Comparison of ENCODE assay signal across 12 cellular contexts in genomic region chr2:100106460-100106859, GRCh38. TPM values are rescaled to one million over a fixed set of nuclear protein-coding genes. Genes with fewer than 3 reads are reported as not detected.
DNase-seq lines count a peak whose midpoint lies in the region; ATAC-seq and TF ChIP-seq lines count a peak whose summit lies in the region.
"Had no signal": no experiment of that assay in that cellular context is flagged by ENCODE, and none has a peak within 500 bp of the region (broad histone marks: within the 10 kb centered on the region; RNA-seq: fewer than 3 reads in every experiment).

No MANE protein-coding gene starts in this region.

- H3K4me1 Mint-ChIP-seq in GM23338 = peaks cover 23% of the 10 kb centered on the region
- H3K4me1 Mint-ChIP-seq in natural killer cell treated with Interleukin-12 subunit alpha and Interleukin-12 subunit beta and Interleukin-15 and Interleukin-18, amount 100 ng/mL, for 72 hours (ENCODE audit: low read depth in 2 of 2) = peaks cover 0 to 3% of the 10 kb centered on the region in 2 donors

- peak overlapping the region; percentile 79 for H3K4me3 ChIP-seq in GM23338
- H3K4me3 ChIP-seq in iPS DF 6.9 (ENCODE audit: low read length) = peak overlapping the region; percentile 21; the same call in 1 of the 2 replicates
- H3K4me3 ChIP-seq: skin epidermis had no signal

- peaks cover 50% of the 10 kb centered on the region for H3K27me3 Mint-ChIP-seq in GM23338 (ENCODE audit: insufficient read depth, low read depth, poor library complexity)
- peaks cover 28 to 32% of the 10 kb centered on the region in 2 donors for H3K27me3 Mint-ChIP-seq in natural killer cell treated with Interleukin-12 subunit alpha and Interleukin-12 subunit beta and Interleukin-15 and Interleukin-18, amount 100 ng/mL, for 72 hours

- no peak for TF ChIP-seq CTCF in GM23338 (conservative IDR thresholded peaks at IDR 0.05; ENCODE audit: low read depth in 2 of 2)

- H4K20me1 ChIP-seq in GM23338 (replicated peaks; ENCODE audit: insufficient read depth) = no peaks in the 10 kb centered on the region

- H3K4me1 ChIP-seq in GM23338 (ENCODE audit: insufficient read depth) (peaks cover 18% of the 10 kb centered on the region), iPS DF 6.9 (ENCODE audit: control insufficient read depth, insufficient read depth, low read length) (peaks cover 2% of the 10 kb centered on the region)

- DNase-seq in GM23338 (ENCODE audit: low spot score) = peak; percentile 70
- peak; percentile 50 for DNase-seq in NCI-H345 treated with DMSO at 0.1 percent for 48 hours (lab: John Stamatoyannopoulos, UW; ENCODE audit: unreplicated experiment)
- DNase-seq in iPS DF 6.9 (ENCODE audit: low read depth, low spot score) = no peak
- peak; percentile 52 for DNase-seq in retina
- DNase-seq in NCI-H82 (lab: John Stamatoyannopoulos, UW) = no peak
- DNase-seq in natural killer cell treated with Interleukin-12 subunit alpha and Interleukin-12 subunit beta and Interleukin-15 and Interleukin-18, amount 100 ng/mL, for 72 hours (ENCODE audit: low spot score) = no peak
- DNase-seq: amniotic stem cell, Calu3, NCI-H524 treated with DMSO at 0.1 percent for 48 hours had no signal

- no peaks in the 10 kb centered on the region for H3K9me2 ChIP-seq in GM23338 (ENCODE audit: insufficient read depth)

- no peaks in the 10 kb centered on the region for H3K9me3 Mint-ChIP-seq in GM23338
- H3K9me3 Mint-ChIP-seq in natural killer cell treated with Interleukin-12 subunit alpha and Interleukin-12 subunit beta and Interleukin-15 and Interleukin-18, amount 100 ng/mL, for 72 hours = no peaks in the 10 kb centered on the region

- H3K9me3 ChIP-seq in iPS DF 6.9 (ENCODE audit: control insufficient read depth, insufficient read depth, low read length) = no peaks in the 10 kb centered on the region

- ATAC-seq in GM23338 (peak; percentile 50), HG03045 (IDR thresholded peaks at IDR 0.05; ENCODE audit: unreplicated experiment) (no peak), HG03095 (IDR thresholded peaks at IDR 0.05; ENCODE audit: unreplicated experiment) (no peak)
- no peak for ATAC-seq in natural killer cell treated with Interleukin-12 subunit alpha and Interleukin-12 subunit beta and Interleukin-15 and Interleukin-18, amount 100 ng/mL, for 72 hours

- peak overlapping the region; percentile 5 for H2AFZ ChIP-seq in GM23338

- H3K36me3 ChIP-seq in GM23338 (ENCODE audit: insufficient read depth) = no peaks in the 10 kb centered on the region
- H3K36me3 ChIP-seq in iPS DF 6.9 (ENCODE audit: control insufficient read depth, insufficient read depth, low read length) = no peaks in the 10 kb centered on the region

- no peaks in the 10 kb centered on the region; the same call in 2 of the 3 replicates for H3K36me3 Mint-ChIP-seq in GM23338 (ENCODE audit: low read depth)
- H3K36me3 Mint-ChIP-seq in natural killer cell treated with Interleukin-12 subunit alpha and Interleukin-12 subunit beta and Interleukin-15 and Interleukin-18, amount 100 ng/mL, for 72 hours = no peaks in the 10 kb centered on the region

- peak overlapping the region; percentile 82 for H3K4me3 Mint-ChIP-seq in GM23338
- no peak overlapping the region for H3K4me3 Mint-ChIP-seq in natural killer cell treated with Interleukin-12 subunit alpha and Interleukin-12 subunit beta and Interleukin-15 and Interleukin-18, amount 100 ng/mL, for 72 hours

- no peak overlapping the region for H3K27ac ChIP-seq in GM23338 (ENCODE audit: low read depth)
- no peak overlapping the region for H3K27ac ChIP-seq in iPS DF 6.9 (ENCODE audit: low read length)
- H3K27ac ChIP-seq: skin epidermis had no signal

- H3F3A ChIP-seq in GM23338 (replicated peaks; ENCODE audit: low read depth) = no peaks in the 10 kb centered on the region

- H3K79me2 ChIP-seq in GM23338 (replicated peaks; ENCODE audit: insufficient read depth) = no peaks in the 10 kb centered on the region

- peak overlapping the region; percentile 81 for H3K4me2 ChIP-seq in GM23338

- H3K27ac Mint-ChIP-seq in GM23338 = no peak overlapping the region
- H3K27ac Mint-ChIP-seq in natural killer cell treated with Interleukin-12 subunit alpha and Interleukin-12 subunit beta and Interleukin-15 and Interleukin-18, amount 100 ng/mL, for 72 hours = no peak overlapping the region

- WGBS in iPS DF 6.9 (ENCODE audit: insufficient coverage, insufficient read length) = no CpG with 5 or more reads among the region's 9 CpGs

- H3K27me3 ChIP-seq in GM23338 (ENCODE audit: insufficient read depth) (peaks cover 79% of the 10 kb centered on the region), iPS DF 6.9 (ENCODE audit: control insufficient read depth, insufficient read depth, low read length) (peaks cover 19% of the 10 kb centered on the region)

TF ChIP-seq in GM23338, 12 proteins besides CTCF, POLR2A, EP300 and RAD21 (continues in another document):
- TF ChIP-seq CREB1 (CRISPR knock-in tag; IDR thresholded peaks at IDR 0.05; ENCODE audit: low read depth) (no peak), REST (IDR thresholded peaks at IDR 0.05; ENCODE audit: unreplicated experiment) (no peak)

RNA-seq across cellular contexts. Expression of gene AFF3, which starts 35.9 kb away (rescaled TPM):
- 1.4 and 5.9 TPM in 2 replicates for total RNA-seq in GM23338 (2014; rRNA removed; shearing (Covaris generic))
- 0.73 and 1.5 TPM in 2 replicates for polyA plus RNA-seq in GM23338 (2016; fragmentation: Nextera tagmentation; extraction: Ambion mirVana)
- total RNA-seq in natural killer cell treated with Interleukin-12 subunit alpha and Interleukin-12 subunit beta and Interleukin-15 and Interleukin-18, amount 100 ng/mL, for 72 hours = 1 to 10 TPM in 1 of 2 donors, not detected in 1; 1.5 TPM
- total RNA-seq: Calu3 had no signal

Comparison
In these comparisons a context has a peak if more than half of its experiments do, and no peak if none do; other contexts are left out.
1. DNase-seq: peak in GM23338 (single experiment), NCI-H345 treated with DMSO at 0.1 percent for 48 hours (single experiment) and retina (single experiment); none in iPS DF 6.9 (single experiment), NCI-H82 (single experiment) and natural killer cell treated with Interleukin-12 subunit alpha and Interleukin-12 subunit beta and Interleukin-15 and Interleukin-18, amount 100 ng/mL, for 72 hours (single experiment).